Comparison of ENCODE assay signal across 1 cellular context in genomic region chr1:108963052-108963686, GRCh38.
TF ChIP-seq lines count a peak whose summit lies in the region.

TSS of gene CLCC1 (minus strand) at chr1:108963484. CDS start at chr1:108950437, 13,047 bp downstream.

TF ChIP-seq in H1, 55 proteins besides CTCF, POLR2A, EP300 and RAD21 (continued from another document):
- TF ChIP-seq SIN3A (conservative IDR thresholded peaks at IDR 0.05 in 1 of 2, IDR thresholded peaks at IDR 0.05 in 1 of 2; ENCODE audit: low read depth in 1 of 2, low read length in 2 of 2) (peak in 1 of 2 experiments; percentile 75; a peak in 1 of 4 replicates), ASH2L (IDR thresholded peaks at IDR 0.05; ENCODE audit: low read length) (peak; percentile 94), KDM4A (IDR thresholded peaks at IDR 0.05; ENCODE audit: low read depth, low read length, severe bottlenecking) (peak; percentile 92), KDM5A (IDR thresholded peaks at IDR 0.05; ENCODE audit: low read length) (no peak), MAFK (IDR thresholded peaks at IDR 0.05; ENCODE audit: low read depth, low read length) (no peak), TAF7 (optimal IDR thresholded peaks at IDR 0.05; ENCODE audit: borderline replicate concordance, low read depth, low read length) (peak; percentile 34), POLR2AphosphoS5 (IDR thresholded peaks at IDR 0.05; ENCODE audit: low read depth, low read length) (peak; percentile 95), TCF12 (IDR thresholded peaks at IDR 0.05; ENCODE audit: low read depth, low read length) (no peak), RFX5 (IDR thresholded peaks at IDR 0.05; ENCODE audit: borderline replicate concordance, low read depth, low read length) (no peak), CHD1 (IDR thresholded peaks at IDR 0.05; ENCODE audit: low read depth, low read length) (no peak), CREB1 (IDR thresholded peaks at IDR 0.05) (peak; percentile 84), FOSL1 (IDR thresholded peaks at IDR 0.05; ENCODE audit: insufficient read depth, low read depth, low read length) (no peak), HDAC2 (IDR thresholded peaks at IDR 0.05; ENCODE audit: borderline replicate concordance in 1 of 2, low read depth in 2 of 2, low read length in 2 of 2) (no peak; a peak in 1 of 4 replicates), EZH2 (IDR thresholded peaks at IDR 0.05; ENCODE audit: low read depth, low read length, severe bottlenecking) (no peak), RNF2 (IDR thresholded peaks at IDR 0.05; ENCODE audit: borderline replicate concordance, low read depth, low read length, missing control alignments, poor library complexity, severe bottlenecking) (no peak), CEBPB (IDR thresholded peaks at IDR 0.05; ENCODE audit: low read depth, low read length) (no peak), BRCA1 (IDR thresholded peaks at IDR 0.05; ENCODE audit: low read depth, low read length) (no peak), JUN (IDR thresholded peaks at IDR 0.05; ENCODE audit: low read depth, low read length) (no peak), BCL11A (IDR thresholded peaks at IDR 0.05; ENCODE audit: low read depth in 2 of 2, low read length in 2 of 2) (no peak), MAX (IDR thresholded peaks at IDR 0.05) (peak; percentile 89), SUZ12 (IDR thresholded peaks at IDR 0.05; ENCODE audit: low read length) (no peak), GABPA (IDR thresholded peaks at IDR 0.05; ENCODE audit: borderline replicate concordance, insufficient read depth, low read length) (no peak), ATF2 (IDR thresholded peaks at IDR 0.05; ENCODE audit: low read length) (0 out of 2 replicates have a peak, but pooled peaks have one; percentile 28), USF2 (IDR thresholded peaks at IDR 0.05; ENCODE audit: low read length) (no peak), JUND (IDR thresholded peaks at IDR 0.05; ENCODE audit: low read length) (0 out of 2 replicates have a peak, but pooled peaks have one; percentile 16), POU5F1 (IDR thresholded peaks at IDR 0.05; ENCODE audit: low read depth, low read length) (no peak), HDAC6 (IDR thresholded peaks at IDR 0.05; ENCODE audit: low read depth, low read length) (no peak), E2F6 (IDR thresholded peaks at IDR 0.05) (peak; percentile 84), CHD2 (IDR thresholded peaks at IDR 0.05; ENCODE audit: low read length) (no peak), EGR1 (IDR thresholded peaks at IDR 0.05; ENCODE audit: borderline replicate concordance, low read depth, low read length) (no peak), RXRA (IDR thresholded peaks at IDR 0.05; ENCODE audit: insufficient read depth, low read depth, low read length) (no peak), SP4 (IDR thresholded peaks at IDR 0.05; ENCODE audit: low read length) (no peak), YY1 (IDR thresholded peaks at IDR 0.05; ENCODE audit: low read depth, low read length) (no peak), KDM1A (IDR thresholded peaks at IDR 0.05; ENCODE audit: borderline replicate concordance, low read length) (no peak), TAF1 (IDR thresholded peaks at IDR 0.05; ENCODE audit: low read depth, low read length) (peak; percentile 76), PHF8 (conservative IDR thresholded peaks at IDR 0.05; ENCODE audit: low read depth, low read length) (peak; percentile 81), BACH1 (IDR thresholded peaks at IDR 0.05; ENCODE audit: low read length) (no peak), ZNF274 (IDR thresholded peaks at IDR 0.05; ENCODE audit: borderline replicate concordance, extremely low read depth, low read length) (no peak), NANOG (IDR thresholded peaks at IDR 0.05; ENCODE audit: insufficient read depth, low read depth, low read length, poor library complexity, severe bottlenecking) (no peak), CHD7 (IDR thresholded peaks at IDR 0.05; ENCODE audit: insufficient replicate concordance, low read length) (no peak), SP2 (IDR thresholded peaks at IDR 0.05; ENCODE audit: low read length) (no peak), CBX5 (IDR thresholded peaks at IDR 0.05; ENCODE audit: low read depth, low read length) (no peak), SAP30 (IDR thresholded peaks at IDR 0.05; ENCODE audit: insufficient read depth, insufficient replicate concordance, low read length) (no peak), SIX5 (IDR thresholded peaks at IDR 0.05; ENCODE audit: low read depth, low read length) (no peak), ATF3 (IDR thresholded peaks at IDR 0.05; ENCODE audit: insufficient read depth, low read depth, low read length) (no peak), SP1 (IDR thresholded peaks at IDR 0.05; ENCODE audit: low read depth, low read length) (0 out of 2 replicates have a peak, but pooled peaks have one; percentile 19), GTF2F1 (IDR thresholded peaks at IDR 0.05; ENCODE audit: borderline replicate concordance, low read depth, low read length) (0 out of 2 replicates have a peak, but pooled peaks have one; percentile 26), TEAD4 (IDR thresholded peaks at IDR 0.05; ENCODE audit: low read depth, low read length) (0 out of 2 replicates have a peak, but pooled peaks have one; percentile 8), CTBP2 (IDR thresholded peaks at IDR 0.05; ENCODE audit: borderline replicate concordance, insufficient read depth, insufficient read length, low read length) (no peak), SRF (IDR thresholded peaks at IDR 0.05; ENCODE audit: low read depth, low read length) (no peak), NRF1 (IDR thresholded peaks at IDR 0.05; ENCODE audit: low read depth, low read length) (no peak), SIRT6 (IDR thresholded peaks at IDR 0.05; ENCODE audit: low read length) (no peak), TBP (IDR thresholded peaks at IDR 0.05; ENCODE audit: low read depth, low read length) (0 out of 2 replicates have a peak, but pooled peaks have one; percentile 37), RBBP5 (IDR thresholded peaks at IDR 0.05; ENCODE audit: borderline replicate concordance, low read depth, low read length) (no peak; the same call in 1 of the 2 replicates)
